8 cellular contexts compared by ENCODE assay signal in genomic region chr1:200415693-200416593, GRCh38. TPM values are rescaled to one million over a fixed set of nuclear protein-coding genes. Genes with fewer than 3 reads are reported as not detected.
A peak's percentile ranks its signal among the peaks of the same experiment; 100 is the strongest.
DNase-seq lines count a peak whose midpoint lies in the region; ATAC-seq and TF ChIP-seq lines count a peak whose summit lies in the region.

No MANE protein-coding gene starts in this region.

- WGBS in mammary epithelial cell (ENCODE audit: low coverage, missing lambda C conversion rate) = 5% methylated on average over 2 of the region's 2 CpGs

- intact Hi-C loops in mammary epithelial cell (cut with micrococcal nuclease) = loop anchor here (1.0 kb wide), 1 partner anchor 67 kb away; no protein-coding TSS in a partner anchor

- CTCF ChIA-PET in AG04450 (lab: Charles Lee) (interaction anchor here (0.6 to 1.1 kb wide), 2 partner anchors 73 to 108 kb away, joined by 3 to 4 read pairs; no protein-coding TSS in a partner anchor), mammary epithelial cell (lab: Charles Lee; ENCODE audit: low non-redundant PET) (interaction anchor here (0.6 kb wide), 1 partner anchor 67 kb away, joined by 3 read pairs; no protein-coding TSS in a partner anchor)

- H3K4me3 Mint-ChIP-seq in nephron progenitor cell = no peak overlapping the region

- dilution Hi-C loops in mammary epithelial cell (cut with HindIII; ENCODE audit: low sequenced_read_pairs) = no loop called here

- H3K27me3 Mint-ChIP-seq in nephron progenitor cell (ENCODE audit: low read depth, poor library complexity) = no peaks in the 10 kb centered on the region

- peaks cover 7% of the 10 kb centered on the region for H3K9me3 Mint-ChIP-seq in nephron progenitor cell

- peak overlapping the region; percentile 30 for H2AFZ ChIP-seq in mammary epithelial cell (ENCODE audit: low read depth, low read length)

- ATAC-seq in HG03460 (IDR thresholded peaks at IDR 0.05; ENCODE audit: unreplicated experiment) = peak; percentile 78

- peak overlapping the region; percentile 69 for H3K27ac ChIP-seq in AG04450 (ENCODE audit: low read depth, low read length)
- peak overlapping the region; percentile 99 for H3K27ac ChIP-seq in mammary epithelial cell (ENCODE audit: insufficient read depth, low read depth, low read length)

- no peaks in the 10 kb centered on the region for H4K20me1 ChIP-seq in mammary epithelial cell (ENCODE audit: insufficient read depth, low read length)

- H3K9ac ChIP-seq in mammary epithelial cell (ENCODE audit: insufficient read depth, low read length) = peak overlapping the region; percentile 86

- H3K4me3 ChIP-seq in AG04450 (ENCODE audit: low read depth, low read length) (no peak overlapping the region), mammary epithelial cell (replicated peaks in 1 of 3; ENCODE audit: insufficient read depth in 1 of 3, low read depth in 2 of 3, low read length in 3 of 3) (peak overlapping the region in 2 of 3 experiments; percentile 11 to 19)

- DNase-seq in AG04450 (ENCODE audit: low read depth, low spot score) = peak; percentile 93
- DNase-seq in GM20000 (ENCODE audit: low spot score) = peak; percentile 40
- peak; percentile 94 for DNase-seq in mammary epithelial cell
- DNase-seq in non-pigmented ciliary epithelial cell (ENCODE audit: low read depth) = peak; percentile 92
- DNase-seq in medulla oblongata (ENCODE audit: extremely low spot score) = no peak
- DNase-seq in nephron progenitor cell = no peak
- no peak for DNase-seq in stimulated activated naive CD4-positive, alpha-beta T cell treated with Interleukin-2 at 50 U/mL for 16 hours (lab: John Stamatoyannopoulos, UW)

- H3K9me3 ChIP-seq in AG04450 (ENCODE audit: control insufficient read depth, insufficient read depth, low read length) = no peaks in the 10 kb centered on the region
- no peaks in the 10 kb centered on the region for H3K9me3 ChIP-seq in mammary epithelial cell (replicated peaks; ENCODE audit: insufficient read depth, low read length)

- peaks cover 17% of the 10 kb centered on the region for H3K4me1 Mint-ChIP-seq in nephron progenitor cell

- H3K36me3 Mint-ChIP-seq in nephron progenitor cell (ENCODE audit: low read depth) = peaks cover 13% of the 10 kb centered on the region

- TSS peak; percentile 95 for BruUV-seq in mammary epithelial cell (replicated peaks; lab: Mats Ljungman, UMichigan)

- TF ChIP-seq CTCF in AG04450 (IDR thresholded peaks at IDR 0.05; ENCODE audit: low read depth, low read length) = no peak
- TF ChIP-seq CTCF in GM20000 (IDR thresholded peaks at IDR 0.05; ENCODE audit: extremely low read depth, missing control alignments) = no peak
- no peak for TF ChIP-seq CTCF in mammary epithelial cell (conservative IDR thresholded peaks at IDR 0.05 in 1 of 2, IDR thresholded peaks at IDR 0.05 in 1 of 2; ENCODE audit: extremely low read depth in 1 of 2, insufficient read depth in 1 of 2, low read depth in 1 of 2, low read length in 2 of 2)
- no peak for TF ChIP-seq CTCF in nephron progenitor cell (IDR thresholded peaks at IDR 0.05)

- H3K27me3 ChIP-seq in AG04450 (ENCODE audit: control insufficient read depth, insufficient read depth, low read length) (no peaks in the 10 kb centered on the region), mammary epithelial cell (ENCODE audit: insufficient read depth, low read length) (no peaks in the 10 kb centered on the region)

- H3K27ac Mint-ChIP-seq in nephron progenitor cell = no peak overlapping the region

- in situ Hi-C loops in mammary epithelial cell (cut with MboI; ENCODE audit: low sequenced_read_pairs in 2 of 2) = no loop called here

- peak overlapping the region; percentile 68 for H3K4me2 ChIP-seq in mammary epithelial cell (ENCODE audit: insufficient read depth, low read depth, low read length)

- H3K79me2 ChIP-seq in mammary epithelial cell (ENCODE audit: insufficient read depth, low read length) = no peaks in the 10 kb centered on the region

- POLR2A ChIA-PET in AG04450 (lab: Yijun Ruan, JAX) = interaction anchor here (0.7 to 1.1 kb wide), 2 partner anchors 23 to 29 kb away, joined by 3 read pairs; no protein-coding TSS in a partner anchor

- H3K4me1 ChIP-seq in mammary epithelial cell (ENCODE audit: insufficient read depth, low read length) = peaks cover 25% of the 10 kb centered on the region

- no peaks in the 10 kb centered on the region for H3K36me3 ChIP-seq in mammary epithelial cell (ENCODE audit: insufficient read depth, low read length)

RNA-seq across cellular contexts. Expression of gene ZNF281, which starts 6.1 kb away (rescaled TPM):
- polyA plus RNA-seq in AG04450 (2011; rRNA removed) (14.9 and 17.7 TPM in 2 replicates), mammary epithelial cell (6.9 TPM)
- polyA minus RNA-seq in AG04450 (2011; rRNA and poly(A)+ RNA removed) = 23.0 and 24.6 TPM in 2 replicates
- total RNA-seq in mammary epithelial cell = 10 to 100 TPM; 27.5 to 42.2 TPM
- 24.4 TPM for polyA minus RNA-seq in mammary epithelial cell

Comparison
In these comparisons a context has a peak if more than half of its experiments do, and no peak if none do; other contexts are left out.
1. DNase-seq: peak in AG04450 (single experiment), GM20000 (single experiment), mammary epithelial cell (single experiment) and non-pigmented ciliary epithelial cell (single experiment); none in medulla oblongata (single experiment), nephron progenitor cell (single experiment) and stimulated activated naive CD4-positive, alpha-beta T cell treated with Interleukin-2 at 50 U/mL for 16 hours (single experiment).